ENCODE assay signal across 39 cellular contexts in the genomic region with DNA sequence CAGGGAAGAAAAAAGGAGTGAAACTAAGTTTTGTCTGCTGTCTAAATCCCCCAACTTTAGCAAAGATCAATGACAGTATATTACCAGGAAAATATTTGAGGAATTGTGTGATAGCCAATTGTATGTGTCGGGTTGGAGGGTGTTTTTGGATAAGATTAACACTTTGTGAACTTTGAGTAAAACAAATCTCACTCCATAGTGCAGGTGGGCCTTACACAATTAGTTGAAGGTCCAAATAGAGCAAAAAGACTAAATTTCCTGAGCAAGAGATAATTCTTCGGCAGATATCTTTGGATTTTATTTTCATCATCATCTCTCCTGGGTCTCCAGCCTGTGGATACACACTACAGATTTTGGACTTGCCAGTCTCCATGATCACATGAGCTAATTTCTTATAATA.
"Had no signal": no experiment of that assay in that cellular context is flagged by ENCODE, and none has a peak within 500 bp of the region (broad histone marks: within the 10 kb centered on the region; RNA-seq: fewer than 3 reads in every experiment).

No MANE protein-coding gene starts in this region.

- ATAC-seq: activated naive CD4-positive, alpha-beta T cell treated with anti-CD3 and anti-CD28 coated beads, Interleukin-2, amount 50 U/mL, for 72 hours; activated naive CD8-positive, alpha-beta T cell treated with anti-CD3 and anti-CD28 coated beads, Interleukin-2, amount 50 U/mL, for 24 hours; activated T-cell treated with anti-CD3 and anti-CD28 coated beads, Interleukin-2, amount 50 U/mL, for 4 hours; activated T-cell treated with anti-CD3 and anti-CD28 coated beads, Interleukin-2, amount 50 U/mL, for 72 hours; activated T-helper 17 cell treated with anti-CD3 and anti-CD28 coated beads, Interleukin-2, amount 50 U/mL, for 72 hours; body of pancreas had no signal

- H3K9me3 ChIP-seq: adrenal gland, ascending aorta, body of pancreas, breast epithelium had no signal

- H3K27me3 ChIP-seq: adrenal gland, ascending aorta, body of pancreas, brain microvascular endothelial cell, breast epithelium, cardiac muscle cell had no signal

- DNase-seq: activated effector memory CD4-positive, alpha-beta T cell treated with anti-CD3 and anti-CD28 coated beads, Interleukin-2, amount 50 U/mL, for 16 hours; activated effector memory CD4-positive, alpha-beta T cell treated with Interleukin-2 at 50 U/mL for 16 hours; activated gamma-delta T cell; activated gamma-delta T cell treated with Interleukin-2 at 50 U/mL for 16 hours; activated naive CD4-positive, alpha-beta T cell; activated naive CD4-positive, alpha-beta T cell treated with anti-CD3 and anti-CD28 coated beads for 36 hours; activated naive CD4-positive, alpha-beta T cell treated with anti-CD3 and anti-CD28 coated beads, Interleukin-2, amount 10 ng/mL, durations not matched to agents 7 days and 5 days; activated naive CD4-positive, alpha-beta T cell treated with anti-CD3 and anti-CD28 coated beads, Interleukin-2, amount 50 U/mL, for 16 hours; activated naive CD4-positive, alpha-beta T cell treated with Interleukin-2 at 50 U/mL for 16 hours; activated naive CD8-positive, alpha-beta T cell treated with anti-CD3 and anti-CD28 coated beads for 36 hours; activated naive CD8-positive, alpha-beta T cell treated with anti-CD3 and anti-CD28 coated beads, Interleukin-2, amount 10 ng/mL, durations not matched to agents 7 days and 5 days; activated naive CD8-positive, alpha-beta T cell treated with anti-CD3 and anti-CD28 coated beads, Interleukin-2, amount 50 U/mL, for 24 hours; activated T-cell treated with anti-CD3 and anti-CD28 coated beads, Interleukin-2, amount 50 U/mL, for 24 hours; activated T-cell treated with anti-CD3 and anti-CD28 coated beads, Interleukin-2, amount 50 U/mL, for 4 hours; activated T-cell treated with anti-CD3 and anti-CD28 coated beads, Interleukin-2, amount 50 U/mL, for 48 hours; activated T-cell treated with anti-CD3 and anti-CD28 coated beads, Interleukin-2, amount 50 U/mL, for 72 hours; adrenal gland; amniotic stem cell; amygdala; anterior cingulate cortex; aorta; body of pancreas; brain microvascular endothelial cell; caudate nucleus; central memory CD4-positive, alpha-beta T cell; cerebellar nuclear complex had no signal

- H3K4me3 ChIP-seq: adrenal gland, ascending aorta, body of pancreas, breast epithelium, cardiac muscle cell had no signal

- H3K4me1 ChIP-seq: adrenal gland, ascending aorta, body of pancreas, breast epithelium had no signal

- H3K27ac ChIP-seq: adrenal gland, ascending aorta, body of pancreas, brain microvascular endothelial cell, breast epithelium, cardiac muscle cell had no signal

- H3K27me3 Mint-ChIP-seq: activated naive CD4-positive, alpha-beta T cell treated with anti-CD3 and anti-CD28 coated beads, Interleukin-2, amount 10 ng/mL, durations not matched to agents 7 days and 5 days; activated naive CD8-positive, alpha-beta T cell; activated naive CD8-positive, alpha-beta T cell treated with anti-CD3 and anti-CD28 coated beads for 36 hours; activated naive CD8-positive, alpha-beta T cell treated with anti-CD3 and anti-CD28 coated beads, Interleukin-2, amount 10 ng/mL, durations not matched to agents 7 days and 5 days; activated naive CD8-positive, alpha-beta T cell treated with anti-CD3 and anti-CD28 coated beads, Interleukin-2, amount 50 U/mL, for 24 hours; activated T-helper 17 cell treated with anti-CD3 and anti-CD28 coated beads, Interleukin-2, amount 50 U/mL, for 72 hours; brain had no signal

- H3K36me3 ChIP-seq: adrenal gland, ascending aorta, brain microvascular endothelial cell, breast epithelium, cardiac muscle cell had no signal

- H3K9me3 Mint-ChIP-seq: activated naive CD4-positive, alpha-beta T cell treated with anti-CD3 and anti-CD28 coated beads for 36 hours; activated naive CD4-positive, alpha-beta T cell treated with anti-CD3 and anti-CD28 coated beads, Interleukin-2, amount 10 ng/mL, durations not matched to agents 7 days and 5 days; activated naive CD4-positive, alpha-beta T cell treated with anti-CD3 and anti-CD28 coated beads, Interleukin-2, amount 50 U/mL, for 24 hours; activated naive CD4-positive, alpha-beta T cell treated with anti-CD3 and anti-CD28 coated beads, Interleukin-2, amount 50 U/mL, for 72 hours; activated naive CD8-positive, alpha-beta T cell treated with anti-CD3 and anti-CD28 coated beads for 36 hours; activated naive CD8-positive, alpha-beta T cell treated with anti-CD3 and anti-CD28 coated beads, Interleukin-2, amount 10 ng/mL, durations not matched to agents 7 days and 5 days; activated naive CD8-positive, alpha-beta T cell treated with anti-CD3 and anti-CD28 coated beads, Interleukin-2, amount 50 U/mL, for 24 hours; activated T-cell treated with anti-CD3 and anti-CD28 coated beads, Interleukin-2, amount 50 U/mL, for 24 hours; activated T-cell treated with anti-CD3 and anti-CD28 coated beads, Interleukin-2, amount 50 U/mL, for 4 hours; activated T-cell treated with anti-CD3 and anti-CD28 coated beads, Interleukin-2, amount 50 U/mL, for 72 hours; activated T-helper 1 cell treated with anti-CD3 and anti-CD28 coated beads, Interleukin-12 subunit alpha, Interleukin-12 subunit beta, Interleukin-2, Interleukin-4 antibody, amounts not matched to agents 30 ng/mL and 10 ng/mL and 1 ng/mL, durations not matched to agents 14 hours and 24 hours and 36 hours; activated T-helper 17 cell treated with anti-CD3 and anti-CD28 coated beads, Interleukin-2, amount 50 U/mL, for 72 hours; activated T-helper 2 cell treated with anti-CD3 and anti-CD28 coated beads, Interferon-gamma antibody, Interleukin-2, Interleukin-4, amounts not matched to agents 10 μg/mL and 5 μg/mL and 100 μg/mL, durations not matched to agents 14 hours and 24 hours and 36 hours; central memory CD8-positive, alpha-beta T cell had no signal

- FAIRE-seq: astrocyte, bronchial epithelial cell had no signal

- H3K27ac Mint-ChIP-seq: activated naive CD4-positive, alpha-beta T cell treated with anti-CD3 and anti-CD28 coated beads for 36 hours; activated naive CD4-positive, alpha-beta T cell treated with anti-CD3 and anti-CD28 coated beads, Interleukin-2, amount 10 ng/mL, durations not matched to agents 7 days and 5 days; activated naive CD4-positive, alpha-beta T cell treated with anti-CD3 and anti-CD28 coated beads, Interleukin-2, amount 50 U/mL, for 24 hours; activated naive CD4-positive, alpha-beta T cell treated with anti-CD3 and anti-CD28 coated beads, Interleukin-2, amount 50 U/mL, for 72 hours; activated naive CD8-positive, alpha-beta T cell; activated naive CD8-positive, alpha-beta T cell treated with anti-CD3 and anti-CD28 coated beads for 36 hours; activated naive CD8-positive, alpha-beta T cell treated with anti-CD3 and anti-CD28 coated beads, Interleukin-2, amount 10 ng/mL, durations not matched to agents 7 days and 5 days; activated naive CD8-positive, alpha-beta T cell treated with anti-CD3 and anti-CD28 coated beads, Interleukin-2, amount 50 U/mL, for 24 hours; activated T-cell treated with anti-CD3 and anti-CD28 coated beads, Interleukin-2, amount 50 U/mL, for 24 hours; activated T-cell treated with anti-CD3 and anti-CD28 coated beads, Interleukin-2, amount 50 U/mL, for 72 hours; activated T-helper 1 cell treated with anti-CD3 and anti-CD28 coated beads, Interleukin-12 subunit alpha, Interleukin-12 subunit beta, Interleukin-2, Interleukin-4 antibody, amounts not matched to agents 30 ng/mL and 10 ng/mL and 1 ng/mL, durations not matched to agents 14 hours and 24 hours and 36 hours; activated T-helper 17 cell treated with anti-CD3 and anti-CD28 coated beads, Interleukin-2, amount 50 U/mL, for 72 hours; activated T-helper 2 cell treated with anti-CD3 and anti-CD28 coated beads, Interferon-gamma antibody, Interleukin-2, Interleukin-4, amounts not matched to agents 10 μg/mL and 5 μg/mL and 100 μg/mL, durations not matched to agents 14 hours and 24 hours and 36 hours; brain had no signal

- H3K4me1 Mint-ChIP-seq: activated naive CD4-positive, alpha-beta T cell treated with anti-CD3 and anti-CD28 coated beads, Interleukin-2, amount 10 ng/mL, durations not matched to agents 7 days and 5 days; activated naive CD4-positive, alpha-beta T cell treated with anti-CD3 and anti-CD28 coated beads, Interleukin-2, amount 50 U/mL, for 24 hours; activated naive CD8-positive, alpha-beta T cell treated with anti-CD3 and anti-CD28 coated beads for 36 hours; activated naive CD8-positive, alpha-beta T cell treated with anti-CD3 and anti-CD28 coated beads, Interleukin-2, amount 10 ng/mL, durations not matched to agents 7 days and 5 days; activated naive CD8-positive, alpha-beta T cell treated with anti-CD3 and anti-CD28 coated beads, Interleukin-2, amount 50 U/mL, for 24 hours; activated T-helper 17 cell treated with anti-CD3 and anti-CD28 coated beads, Interleukin-2, amount 50 U/mL, for 72 hours; brain; central memory CD8-positive, alpha-beta T cell had no signal

- H3K36me3 Mint-ChIP-seq: activated naive CD4-positive, alpha-beta T cell treated with anti-CD3 and anti-CD28 coated beads, Interleukin-2, amount 10 ng/mL, durations not matched to agents 7 days and 5 days; activated naive CD4-positive, alpha-beta T cell treated with anti-CD3 and anti-CD28 coated beads, Interleukin-2, amount 50 U/mL, for 24 hours; activated naive CD4-positive, alpha-beta T cell treated with anti-CD3 and anti-CD28 coated beads, Interleukin-2, amount 50 U/mL, for 72 hours; activated naive CD8-positive, alpha-beta T cell; activated naive CD8-positive, alpha-beta T cell treated with anti-CD3 and anti-CD28 coated beads for 36 hours; activated naive CD8-positive, alpha-beta T cell treated with anti-CD3 and anti-CD28 coated beads, Interleukin-2, amount 10 ng/mL, durations not matched to agents 7 days and 5 days; brain had no signal

- H3K4me3 Mint-ChIP-seq: activated naive CD4-positive, alpha-beta T cell treated with anti-CD3 and anti-CD28 coated beads for 36 hours; activated naive CD4-positive, alpha-beta T cell treated with anti-CD3 and anti-CD28 coated beads, Interleukin-2, amount 10 ng/mL, durations not matched to agents 7 days and 5 days; activated naive CD4-positive, alpha-beta T cell treated with anti-CD3 and anti-CD28 coated beads, Interleukin-2, amount 50 U/mL, for 24 hours; activated naive CD8-positive, alpha-beta T cell; activated naive CD8-positive, alpha-beta T cell treated with anti-CD3 and anti-CD28 coated beads for 36 hours; activated naive CD8-positive, alpha-beta T cell treated with anti-CD3 and anti-CD28 coated beads, Interleukin-2, amount 10 ng/mL, durations not matched to agents 7 days and 5 days; activated naive CD8-positive, alpha-beta T cell treated with anti-CD3 and anti-CD28 coated beads, Interleukin-2, amount 50 U/mL, for 24 hours; activated T-cell treated with anti-CD3 and anti-CD28 coated beads, Interleukin-2, amount 50 U/mL, for 24 hours; activated T-cell treated with anti-CD3 and anti-CD28 coated beads, Interleukin-2, amount 50 U/mL, for 4 hours; activated T-cell treated with anti-CD3 and anti-CD28 coated beads, Interleukin-2, amount 50 U/mL, for 72 hours; activated T-helper 1 cell treated with anti-CD3 and anti-CD28 coated beads, Interleukin-12 subunit alpha, Interleukin-12 subunit beta, Interleukin-2, Interleukin-4 antibody, amounts not matched to agents 30 ng/mL and 10 ng/mL and 1 ng/mL, durations not matched to agents 14 hours and 24 hours and 36 hours; activated T-helper 17 cell treated with anti-CD3 and anti-CD28 coated beads, Interleukin-2, amount 50 U/mL, for 72 hours; brain; central memory CD8-positive, alpha-beta T cell had no signal
